In the genomic region with DNA sequence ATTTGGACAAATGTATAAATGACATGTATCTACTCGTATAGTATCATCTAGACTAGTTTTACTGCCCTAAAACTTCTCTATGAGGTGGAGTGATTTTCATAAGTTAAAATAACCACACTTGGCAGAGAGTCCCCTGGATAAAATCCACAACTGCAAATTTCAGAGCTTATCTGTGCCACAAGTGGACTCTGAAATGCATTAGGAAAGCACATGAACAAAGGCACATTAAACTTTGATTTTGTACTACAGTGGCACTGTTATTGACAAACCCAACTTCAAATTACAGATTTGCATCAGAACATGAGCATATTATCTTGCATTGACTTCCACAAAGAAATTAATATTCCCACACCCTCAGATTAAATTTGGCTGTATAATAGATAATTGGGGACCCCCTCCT, we compare ENCODE assay signal across 26 cellular contexts.
"Had no signal": no experiment of that assay in that cellular context is flagged by ENCODE, and none has a peak within 500 bp of the region (broad histone marks: within the 10 kb centered on the region; RNA-seq: fewer than 3 reads in every experiment).

No MANE protein-coding gene starts in this region.

- H3K27me3 ChIP-seq: heart left ventricle, spleen, suprapubic skin, tibial artery, uterus had no signal

- H2AFZ ChIP-seq: parathyroid adenoma had no signal

- H3K4me3 Mint-ChIP-seq: immature natural killer cell; naive thymus-derived CD8-positive, alpha-beta T cell; nephron; neural crest cell; stimulated activated effector memory CD8-positive, alpha-beta T cell treated with anti-CD3 and anti-CD28 coated beads, Interleukin-12 subunit alpha, Interleukin-12 subunit beta, amount 100 ng/mL, for 72 hours; stimulated activated naive CD8-positive, alpha-beta T cell treated with anti-CD3 and anti-CD28 coated beads, Interleukin-15, Interleukin-2, amounts not matched to agents 100 ng/mL and 50 ng/mL, for 24 hours; type B pancreatic cell had no signal

- FAIRE-seq: islet of Langerhans, kidney had no signal

- H3K9me3 Mint-ChIP-seq: immature natural killer cell; stimulated activated effector memory CD8-positive, alpha-beta T cell treated with anti-CD3 and anti-CD28 coated beads, Interleukin-12 subunit alpha, Interleukin-12 subunit beta, amount 100 ng/mL, for 72 hours; stimulated activated naive CD8-positive, alpha-beta T cell treated with anti-CD3 and anti-CD28 coated beads, Interleukin-15, Interleukin-2, amounts not matched to agents 100 ng/mL and 50 ng/mL, for 24 hours had no signal

- H3K27ac ChIP-seq: heart left ventricle, lower lobe of right lung, parathyroid adenoma, psoas muscle, skin epidermis, spleen, suprapubic skin, thoracic aorta, tibial artery, uterus had no signal

- H3K79me2 ChIP-seq: parathyroid adenoma had no signal

- H3K9me3 ChIP-seq: lower lobe of right lung, psoas muscle, suprapubic skin, thoracic aorta, tibial artery, uterus had no signal

- H3K27ac Mint-ChIP-seq: immature natural killer cell; nephron; stimulated activated effector memory CD8-positive, alpha-beta T cell treated with anti-CD3 and anti-CD28 coated beads, Interleukin-12 subunit alpha, Interleukin-12 subunit beta, amount 100 ng/mL, for 72 hours; stimulated activated naive CD8-positive, alpha-beta T cell treated with anti-CD3 and anti-CD28 coated beads, Interleukin-15, Interleukin-2, amounts not matched to agents 100 ng/mL and 50 ng/mL, for 24 hours; type B pancreatic cell had no signal

- ATAC-seq: lower lobe of right lung; naive thymus-derived CD8-positive, alpha-beta T cell; psoas muscle; sciatic nerve; stimulated activated effector memory CD8-positive, alpha-beta T cell treated with anti-CD3 and anti-CD28 coated beads, Interleukin-12 subunit alpha, Interleukin-12 subunit beta, amount 100 ng/mL, for 72 hours had no signal

- H3K4me1 ChIP-seq: lower lobe of right lung, parathyroid adenoma, psoas muscle, spleen, suprapubic skin, tibial artery, uterus had no signal

- H3K4me3 ChIP-seq: heart left ventricle, lower lobe of right lung, psoas muscle, skin epidermis, spleen, suprapubic skin, thoracic aorta, tibial artery, uterus had no signal

- H3K4me1 Mint-ChIP-seq: immature natural killer cell; nephron; stimulated activated effector memory CD8-positive, alpha-beta T cell treated with anti-CD3 and anti-CD28 coated beads, Interleukin-12 subunit alpha, Interleukin-12 subunit beta, amount 100 ng/mL, for 72 hours had no signal

- H3K36me3 ChIP-seq: heart left ventricle, lower lobe of right lung, spleen, suprapubic skin, thoracic aorta, tibial artery, uterus had no signal

- H3K9ac ChIP-seq: parathyroid adenoma had no signal

- H3K36me3 Mint-ChIP-seq: immature natural killer cell; stimulated activated effector memory CD8-positive, alpha-beta T cell treated with anti-CD3 and anti-CD28 coated beads, Interleukin-12 subunit alpha, Interleukin-12 subunit beta, amount 100 ng/mL, for 72 hours; type B pancreatic cell had no signal

- DNase-seq: heart left ventricle; hypothalamus; immature natural killer cell; kidney; lower lobe of right lung; mammary epithelial cell; mesenchymal stem cell; naive thymus-derived CD8-positive, alpha-beta T cell; nucleus accumbens; psoas muscle; spleen; stimulated activated CD4-positive, alpha-beta T cell treated with anti-CD3 and anti-CD28 coated beads, Interleukin-4, amount 100 ng/mL, for 24 hours; stimulated activated naive CD4-positive, alpha-beta T cell; tibial artery; uterus had no signal
